ENCODE assay signal across 23 cellular contexts in genomic region chr2:204226305-204226861, GRCh38.
"Had no signal": no experiment of that assay in that cellular context is flagged by ENCODE, and none has a peak within 500 bp of the region (broad histone marks: within the 10 kb centered on the region; RNA-seq: fewer than 3 reads in every experiment).

No MANE protein-coding gene starts in this region.

- ATAC-seq: activated CD4-positive, CD25-positive, alpha-beta regulatory T cell treated with anti-CD3 and anti-CD28 coated beads, Interleukin-2, amount 50 U/mL, for 24 hours; activated T-cell treated with anti-CD3 and anti-CD28 coated beads, Interleukin-2, amount 50 U/mL, for 4 hours; gastroesophageal sphincter; natural killer cell had no signal

- DNase-seq: activated CD4-positive, alpha-beta T cell treated with anti-CD3 and anti-CD28 coated beads, Interleukin-2, amount 10 ng/mL, durations not matched to agents 7 days and 5 days; activated CD8-positive, alpha-beta memory T cell treated with anti-CD3 and anti-CD28 coated beads, Interleukin-2, amount 50 U/mL, for 4 hours; activated effector memory CD4-positive, alpha-beta T cell treated with anti-CD3 and anti-CD28 coated beads, Interleukin-2, amount 50 U/mL, for 16 hours; activated naive CD4-positive, alpha-beta T cell treated with anti-CD3 and anti-CD28 coated beads, Interleukin-2, amount 50 U/mL, for 16 hours; activated T-cell treated with anti-CD3 and anti-CD28 coated beads, Interleukin-2, amount 50 U/mL, for 4 hours; aorta; cerebellar nuclear complex; effector CD8-positive, alpha-beta T cell; heart right ventricle; immature natural killer cell; mesenchymal stem cell; natural killer cell; stimulated activated CD4-positive, alpha-beta T cell treated with anti-CD3 and anti-CD28 coated beads, Interleukin-12 subunit alpha, Interleukin-12 subunit beta, amount 100 ng/mL, for 4 hours; stimulated activated CD4-positive, alpha-beta T cell treated with anti-CD3 and anti-CD28 coated beads, Interleukin-1b, Interleukin-23, amount 100 ng/mL, for 48 hours; stimulated activated naive CD4-positive, alpha-beta T cell treated with Interleukin-2 at 50 U/mL for 16 hours; substantia nigra; T1000; tibial artery had no signal

- H3K36me3 ChIP-seq: esophagus muscularis mucosa, gastroesophageal sphincter, heart right ventricle, tibial artery had no signal

- H3K27me3 ChIP-seq: gastroesophageal sphincter, tibial artery had no signal

- H3K27ac ChIP-seq: esophagus muscularis mucosa, gastroesophageal sphincter, heart right ventricle, tibial artery had no signal

- H3K9me3 ChIP-seq: esophagus muscularis mucosa, gastroesophageal sphincter, heart right ventricle, tibial artery had no signal

- H3K4me3 ChIP-seq: esophagus muscularis mucosa, gastroesophageal sphincter, heart right ventricle, tibial artery had no signal

- FAIRE-seq: endothelial cell of umbilical vein, urothelium cell line had no signal
